Comparison of ENCODE assay signal across 13 cellular contexts in the genomic region with DNA sequence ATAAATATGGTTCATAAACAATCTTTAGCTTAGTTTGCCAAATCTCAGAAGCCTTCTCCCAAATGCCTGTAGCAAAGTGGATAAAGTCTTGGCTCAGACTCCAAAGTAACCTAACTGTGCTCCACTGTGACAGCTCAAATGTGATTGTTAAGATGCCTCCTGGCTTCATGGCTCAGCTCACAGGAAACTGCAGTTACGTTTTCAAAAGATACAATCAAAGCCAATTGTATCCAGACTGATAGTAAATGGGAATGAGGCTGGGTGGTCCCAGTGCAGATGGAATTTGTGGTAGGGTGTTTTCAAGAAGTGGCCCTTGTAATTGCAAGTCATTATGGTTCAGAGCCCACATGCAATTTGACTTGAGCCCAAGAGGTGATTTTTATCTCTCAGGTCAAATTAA.
DNase-seq lines count a peak whose midpoint lies in the region; ATAC-seq and TF ChIP-seq lines count a peak whose summit lies in the region.
"Had no signal": no experiment of that assay in that cellular context is flagged by ENCODE, and none has a peak within 500 bp of the region (broad histone marks: within the 10 kb centered on the region; RNA-seq: fewer than 3 reads in every experiment).

No MANE protein-coding gene starts in this region.

- H3K27ac Mint-ChIP-seq in activated CD4-positive, alpha-beta T cell treated with anti-CD3 and anti-CD28 coated beads, Interleukin-2, amount 10 ng/mL, durations not matched to agents 7 days and 5 days = peak overlapping the region; percentile 22
- peak overlapping the region; percentile 77 for H3K27ac Mint-ChIP-seq in activated CD8-positive, alpha-beta T cell treated with anti-CD3 and anti-CD28 coated beads, Interleukin-2, amount 10 ng/mL, durations not matched to agents 7 days and 5 days
- peak overlapping the region; percentile 57 to 83 (median 62) for H3K27ac Mint-ChIP-seq in nephron
- H3K27ac Mint-ChIP-seq: dendritic cell treated with granulocyte-macrophage colony-stimulating factor and Interleukin-4, amounts not matched to agents 40 ng/mL and 50 ng/mL, for 4 days; HFFc6 had no signal

- H3K4me1 Mint-ChIP-seq in activated CD4-positive, alpha-beta T cell treated with anti-CD3 and anti-CD28 coated beads, Interleukin-2, amount 10 ng/mL, durations not matched to agents 7 days and 5 days = peaks cover 43% of the 10 kb centered on the region
- H3K4me1 Mint-ChIP-seq in activated CD8-positive, alpha-beta T cell treated with anti-CD3 and anti-CD28 coated beads, Interleukin-2, amount 10 ng/mL, durations not matched to agents 7 days and 5 days (ENCODE audit: low read depth) = peaks cover 51% of the 10 kb centered on the region
- peaks cover 21% of the 10 kb centered on the region for H3K4me1 Mint-ChIP-seq in nephron

- TF ChIP-seq CTCF in nephron (IDR thresholded peaks at IDR 0.05; ENCODE audit: unreplicated experiment in 3 of 3) = no peak

- H3K4me3 Mint-ChIP-seq in activated CD4-positive, alpha-beta T cell treated with anti-CD3 and anti-CD28 coated beads, Interleukin-2, amount 10 ng/mL, durations not matched to agents 7 days and 5 days = no peak overlapping the region
- H3K4me3 Mint-ChIP-seq in activated CD8-positive, alpha-beta T cell treated with anti-CD3 and anti-CD28 coated beads, Interleukin-2, amount 10 ng/mL, durations not matched to agents 7 days and 5 days = no peak overlapping the region
- no peak overlapping the region for H3K4me3 Mint-ChIP-seq in nephron
- H3K4me3 Mint-ChIP-seq: dendritic cell treated with granulocyte-macrophage colony-stimulating factor and Interleukin-4, amounts not matched to agents 40 ng/mL and 50 ng/mL, for 4 days; HFFc6 had no signal

- DNase-seq in activated CD4-positive, alpha-beta T cell treated with anti-CD3 and anti-CD28 coated beads, Interleukin-2, amount 10 ng/mL, durations not matched to agents 7 days and 5 days = no peak
- DNase-seq in activated CD4-positive, alpha-beta T cell treated with anti-CD3 and anti-CD28 coated beads, Interleukin-2, amount 50 U/mL, for 48 hours = no peak
- peak; percentile 52 for DNase-seq in M059J (ENCODE audit: low read depth)
- no peak for DNase-seq in activated CD8-positive, alpha-beta T cell treated with anti-CD3 and anti-CD28 coated beads, Interleukin-2, amount 10 ng/mL, durations not matched to agents 7 days and 5 days
- DNase-seq in GM19240 (ENCODE audit: insufficient read length, low spot score) = no peak
- DNase-seq in NCI-H187 treated with DMSO at 0.1 percent for 48 hours (lab: John Stamatoyannopoulos, UW) = no peak
- DNase-seq: activated T-cell treated with anti-CD3 and anti-CD28 coated beads, Interleukin-2, amount 50 U/mL, for 1 hour; HFFc6; left colon; SHP77 treated with DMSO at 0.1 percent for 48 hours had no signal

- ATAC-seq in activated CD8-positive, alpha-beta T cell treated with anti-CD3 and anti-CD28 coated beads, Interleukin-2, amount 10 ng/mL, durations not matched to agents 7 days and 5 days = no peak
- ATAC-seq in GM19467 (IDR thresholded peaks at IDR 0.05; ENCODE audit: unreplicated experiment) = no peak
- ATAC-seq: left colon had no signal

- CTCF ChIA-PET in activated CD4-positive, alpha-beta T cell treated with anti-CD3 and anti-CD28 coated beads, Interleukin-2, amount 10 ng/mL, durations not matched to agents 7 days and 5 days (lab: Charles Lee) = interaction anchor here (0.7 to 3.5 kb wide), 4 partner anchors 8 to 556 kb away, joined by 3 to 20 read pairs (median 4); no protein-coding TSS in a partner anchor
- CTCF ChIA-PET in activated CD8-positive, alpha-beta T cell treated with anti-CD3 and anti-CD28 coated beads, Interleukin-2, amount 10 ng/mL, durations not matched to agents 7 days and 5 days (lab: Charles Lee) = interaction anchor here (1.7 kb wide), 1 partner anchor 266 kb away, joined by 4 read pairs; no protein-coding TSS in a partner anchor

- no peaks in the 10 kb centered on the region for H3K27me3 Mint-ChIP-seq in activated CD4-positive, alpha-beta T cell treated with anti-CD3 and anti-CD28 coated beads, Interleukin-2, amount 10 ng/mL, durations not matched to agents 7 days and 5 days
- H3K27me3 Mint-ChIP-seq in activated CD8-positive, alpha-beta T cell treated with anti-CD3 and anti-CD28 coated beads, Interleukin-2, amount 10 ng/mL, durations not matched to agents 7 days and 5 days (ENCODE audit: low read depth) = no peaks in the 10 kb centered on the region
- peaks cover 7% of the 10 kb centered on the region for H3K27me3 Mint-ChIP-seq in nephron (ENCODE audit: low read depth)

- POLR2A ChIA-PET in activated CD4-positive, alpha-beta T cell treated with anti-CD3 and anti-CD28 coated beads, Interleukin-2, amount 10 ng/mL, durations not matched to agents 7 days and 5 days (lab: Charles Lee) = no interaction called here
- POLR2A ChIA-PET in activated CD8-positive, alpha-beta T cell treated with anti-CD3 and anti-CD28 coated beads, Interleukin-2, amount 10 ng/mL, durations not matched to agents 7 days and 5 days (lab: Charles Lee) = no interaction called here

- H3K36me3 Mint-ChIP-seq in activated CD4-positive, alpha-beta T cell treated with anti-CD3 and anti-CD28 coated beads, Interleukin-2, amount 10 ng/mL, durations not matched to agents 7 days and 5 days (ENCODE audit: low read depth) = peaks cover 42% of the 10 kb centered on the region
- peaks cover 22% of the 10 kb centered on the region for H3K36me3 Mint-ChIP-seq in activated CD8-positive, alpha-beta T cell treated with anti-CD3 and anti-CD28 coated beads, Interleukin-2, amount 10 ng/mL, durations not matched to agents 7 days and 5 days (ENCODE audit: low read depth)
- no peaks in the 10 kb centered on the region for H3K36me3 Mint-ChIP-seq in nephron (ENCODE audit: low read depth)

- peaks cover 23% of the 10 kb centered on the region for H3K9me3 Mint-ChIP-seq in activated CD4-positive, alpha-beta T cell treated with anti-CD3 and anti-CD28 coated beads, Interleukin-2, amount 10 ng/mL, durations not matched to agents 7 days and 5 days
- H3K9me3 Mint-ChIP-seq in activated CD8-positive, alpha-beta T cell treated with anti-CD3 and anti-CD28 coated beads, Interleukin-2, amount 10 ng/mL, durations not matched to agents 7 days and 5 days (ENCODE audit: insufficient read depth) = peaks cover 6% of the 10 kb centered on the region
- H3K9me3 Mint-ChIP-seq in nephron = no peaks in the 10 kb centered on the region
- H3K9me3 Mint-ChIP-seq: dendritic cell treated with granulocyte-macrophage colony-stimulating factor and Interleukin-4, amounts not matched to agents 40 ng/mL and 50 ng/mL, for 4 days; HFFc6 had no signal

Comparison
In these comparisons a context has a peak if more than half of its experiments do, and no peak if none do; other contexts are left out.
1. H3K27ac Mint-ChIP-seq: peak in every context shown above with its lines; median percentile 77 in activated CD8-positive, alpha-beta T cell treated with anti-CD3 and anti-CD28 coated beads, Interleukin-2, amount 10 ng/mL, durations not matched to agents 7 days and 5 days; 62 in nephron; 22 in activated CD4-positive, alpha-beta T cell treated with anti-CD3 and anti-CD28 coated beads, Interleukin-2, amount 10 ng/mL, durations not matched to agents 7 days and 5 days.